ENCODE assay signal across 2 cellular contexts in the genomic region with DNA sequence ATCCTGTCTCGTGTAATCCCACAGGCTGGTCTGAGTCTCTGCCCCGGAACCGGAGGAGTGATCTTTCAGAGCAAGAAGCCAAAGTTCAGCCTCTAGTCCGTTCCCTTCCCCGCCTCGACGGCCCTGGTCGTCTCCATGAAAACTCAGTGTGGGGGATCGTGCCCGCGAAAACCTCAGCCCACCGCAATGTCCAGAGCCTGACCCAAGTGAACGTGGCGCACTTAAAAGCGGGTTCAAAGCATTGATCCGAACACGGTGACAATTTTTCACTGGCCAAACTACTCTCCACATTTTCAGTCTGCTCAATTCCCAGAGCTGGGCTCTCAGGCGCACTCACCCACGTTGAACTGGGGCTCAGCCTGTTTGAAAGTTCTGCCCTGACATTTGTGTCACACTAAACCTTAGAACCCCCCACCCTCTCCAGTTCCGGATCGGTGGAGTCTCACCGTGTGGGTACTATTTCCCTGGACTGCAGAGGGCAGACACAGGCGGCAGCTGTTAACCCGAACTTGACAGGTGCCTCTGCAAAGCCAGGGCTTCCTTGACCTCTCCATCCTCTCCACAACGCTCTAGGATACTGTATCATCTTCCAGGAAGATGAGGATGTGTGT.
TF ChIP-seq lines count a peak whose summit lies in the region.

No MANE protein-coding gene starts in this region.

TF ChIP-seq in A549, 52 proteins besides CTCF, POLR2A, EP300 and RAD21 (continued from another document):
- 0 out of 2 replicates have a peak, but pooled peaks have one; percentile 14 for TF ChIP-seq MAX (IDR thresholded peaks at IDR 0.05)

TF ChIP-seq in GM23338, 12 proteins besides CTCF, POLR2A, EP300 and RAD21 (continued from another document):
- TF ChIP-seq REST (IDR thresholded peaks at IDR 0.05; ENCODE audit: unreplicated experiment): no peak
